In the genomic region with DNA sequence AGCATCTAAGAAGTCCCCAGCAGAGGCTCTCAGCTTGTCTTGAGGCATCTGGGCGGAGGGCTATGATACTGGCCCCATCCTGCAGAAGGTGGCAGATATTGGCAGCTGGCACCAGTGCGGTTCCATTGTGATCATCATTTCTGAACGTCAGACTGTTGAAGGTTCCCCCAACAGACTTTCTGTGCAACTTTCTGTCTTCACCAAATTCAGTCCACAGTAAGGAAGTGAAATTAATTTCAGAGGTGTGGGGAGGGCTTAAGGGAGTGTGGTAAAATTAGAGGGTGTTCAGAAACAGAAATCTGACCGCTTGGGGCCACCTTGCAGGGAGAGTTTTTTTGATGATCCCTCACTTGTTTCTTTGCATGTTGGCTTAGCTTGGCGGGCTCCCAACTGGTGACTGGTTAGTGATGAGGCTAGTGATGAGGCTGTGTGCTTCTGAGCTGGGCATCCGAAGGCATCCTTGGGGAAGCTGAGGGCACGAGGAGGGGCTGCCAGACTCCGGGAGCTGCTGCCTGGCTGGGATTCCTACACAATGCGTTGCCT, we compare ENCODE assay signal across 9 cellular contexts. TPM values are rescaled to one million over a fixed set of nuclear protein-coding genes. Genes with fewer than 3 reads are reported as not detected.
DNase-seq lines count a peak whose midpoint lies in the region; ATAC-seq and TF ChIP-seq lines count a peak whose summit lies in the region.
"Had no signal": no experiment of that assay in that cellular context is flagged by ENCODE, and none has a peak within 500 bp of the region (broad histone marks: within the 10 kb centered on the region; RNA-seq: fewer than 3 reads in every experiment).

CIITA (plus strand) TSS at position 404 of the 543 bp plus-strand sequence; CDS start at position 533, 129 bp downstream.

- H3K4me1 ChIP-seq in OCI-LY7 (ENCODE audit: insufficient read depth, low read length, poor library complexity, severe bottlenecking) = peaks cover 60% of the 10 kb centered on the region

- no peaks in the 10 kb centered on the region for H3K9me2 ChIP-seq in OCI-LY7 (ENCODE audit: insufficient read depth, low read length)

- POLR2A ChIA-PET in OCI-LY7 (lab: Charles Lee) = interaction anchor here (0.5 to 4.1 kb wide), 13 partner anchors 10 to 1928 kb away, joined by 3 to 53 read pairs (median 3); partner anchors contain the start of genes DEXI and NUBP1

- peaks cover 30% of the 10 kb centered on the region for H4K20me1 ChIP-seq in OCI-LY7 (ENCODE audit: insufficient read depth, low read length)

- no TSS peak for BruUV-seq in OCI-LY7 (replicated peaks; lab: Mats Ljungman, UMichigan)

- DNase-seq in AG09319 (ENCODE audit: extremely low read depth, low read depth) (peak; percentile 52), OCI-LY7 (ENCODE audit: low spot score) (peak; percentile 97), hepatic stellate cell (ENCODE audit: low spot score) (peak; percentile 26), COLO668 (lab: John Stamatoyannopoulos, UW; ENCODE audit: unreplicated experiment) (no peak)
- DNase-seq in activated naive CD4-positive, alpha-beta T cell treated with anti-CD3 and anti-CD28 coated beads, Interleukin-2, amount 50 U/mL, for 72 hours (ENCODE audit: low spot score in 2 of 2) = peak; percentile 47 to 53
- DNase-seq in stimulated activated CD8-positive, alpha-beta memory T cell treated with anti-CD3 and anti-CD28 coated beads, Interleukin-2, amount 100 ng/mL, for 1 hour (ENCODE audit: low read depth in 2 of 2) = peak; percentile 8 to 17

- H3K9me3 Mint-ChIP-seq in activated naive CD4-positive, alpha-beta T cell treated with anti-CD3 and anti-CD28 coated beads, Interleukin-2, amount 50 U/mL, for 72 hours = no peaks in the 10 kb centered on the region
- H3K9me3 Mint-ChIP-seq: neural crest cell had no signal

- no peak for TF ChIP-seq CTCF in AG09319 (IDR thresholded peaks at IDR 0.05; ENCODE audit: low read depth, low read length)
- TF ChIP-seq CTCF in OCI-LY7 (conservative IDR thresholded peaks at IDR 0.05; ENCODE audit: low read length) = no peak

- H3K27ac ChIP-seq in OCI-LY7 (ENCODE audit: low read depth, low read length, poor library complexity, severe bottlenecking) = peak within 1 kb of the TSS; percentile 94

- CTCF ChIA-PET in OCI-LY7 (lab: Charles Lee; ENCODE audit: unreplicated experiment) = interaction anchor here (0.6 to 3.9 kb wide), 3 partner anchors 12 to 42 kb away, joined by 3 to 28 read pairs (median 11); no protein-coding TSS in a partner anchor

- intact Hi-C loops in OCI-LY7 (cut with micrococcal nuclease; ENCODE audit: unreplicated experiment) = loop anchor here (1.0 to 5.0 kb wide), 7 partner anchors 9 to 132 kb away; partner anchors contain the start of genes CLEC16A and DEXI

- peaks cover 0 to 7% of the 10 kb centered on the region in 2 donors for H3K36me3 Mint-ChIP-seq in activated naive CD4-positive, alpha-beta T cell treated with anti-CD3 and anti-CD28 coated beads, Interleukin-2, amount 50 U/mL, for 72 hours

- peaks cover 42% of the 10 kb centered on the region for H3K36me3 ChIP-seq in OCI-LY7 (ENCODE audit: insufficient read depth, low read length)

- peak within 1 kb of the TSS; percentile 28; the same call in 1 of the 2 replicates for H2AFZ ChIP-seq in OCI-LY7 (ENCODE audit: low read length)

- H3K4me3 ChIP-seq in OCI-LY7 (ENCODE audit: low read depth, low read length, poor library complexity, severe bottlenecking) = peak within 1 kb of the TSS; percentile 87

- peaks cover 49% of the 10 kb centered on the region for H3K79me2 ChIP-seq in OCI-LY7 (ENCODE audit: insufficient read depth, low read depth, low read length)

- ATAC-seq in GM18870 (IDR thresholded peaks at IDR 0.05; ENCODE audit: unreplicated experiment) (peak; percentile 61), HG03025 (IDR thresholded peaks at IDR 0.05; ENCODE audit: low FRiP score, unreplicated experiment) (peak; percentile 38)
- ATAC-seq in activated naive CD4-positive, alpha-beta T cell treated with anti-CD3 and anti-CD28 coated beads, Interleukin-2, amount 50 U/mL, for 72 hours = peak; percentile 53 to 65

- peak within 1 kb of the TSS; percentile 97 for H3K4me2 ChIP-seq in OCI-LY7 (ENCODE audit: low read length)

- H3K9me3 ChIP-seq in OCI-LY7 (ENCODE audit: low read length) = no peaks in the 10 kb centered on the region

- H3K27ac Mint-ChIP-seq in activated naive CD4-positive, alpha-beta T cell treated with anti-CD3 and anti-CD28 coated beads, Interleukin-2, amount 50 U/mL, for 72 hours = no peak within 1 kb of the TSS

RNA-seq across cellular contexts. Expression of gene CIITA, which starts in this region (rescaled TPM):
- total RNA-seq in OCI-LY7 (2014; rRNA removed; shearing (Covaris generic)) = 56.1 and 68.7 TPM in 2 replicates
- 101 and 124 TPM in 2 replicates for total RNA-seq in OCI-LY7 (2022)
- 1 to 10 TPM in 1 of 2 donors, under 1 TPM in 1; 0.52 to 2.3 TPM for total RNA-seq in activated naive CD4-positive, alpha-beta T cell treated with anti-CD3 and anti-CD28 coated beads, Interleukin-2, amount 50 U/mL, for 72 hours
- total RNA-seq: neural crest cell had no signal

Comparison
In these comparisons a context has a peak if more than half of its experiments do, and no peak if none do; other contexts are left out.
1. RNA of gene CIITA (total RNA-seq): 56.1 to 124 TPM in OCI-LY7; 0.52 to 2.3 TPM in activated naive CD4-positive, alpha-beta T cell treated with anti-CD3 and anti-CD28 coated beads, Interleukin-2, amount 50 U/mL, for 72 hours; every median in the first group is over 10 times any median in the second.
2. Peak in every context shown above with its lines, with median percentiles within 50 percentile points of each other: ATAC-seq.